ENCODE assay signal across 8 cellular contexts in the genomic region with DNA sequence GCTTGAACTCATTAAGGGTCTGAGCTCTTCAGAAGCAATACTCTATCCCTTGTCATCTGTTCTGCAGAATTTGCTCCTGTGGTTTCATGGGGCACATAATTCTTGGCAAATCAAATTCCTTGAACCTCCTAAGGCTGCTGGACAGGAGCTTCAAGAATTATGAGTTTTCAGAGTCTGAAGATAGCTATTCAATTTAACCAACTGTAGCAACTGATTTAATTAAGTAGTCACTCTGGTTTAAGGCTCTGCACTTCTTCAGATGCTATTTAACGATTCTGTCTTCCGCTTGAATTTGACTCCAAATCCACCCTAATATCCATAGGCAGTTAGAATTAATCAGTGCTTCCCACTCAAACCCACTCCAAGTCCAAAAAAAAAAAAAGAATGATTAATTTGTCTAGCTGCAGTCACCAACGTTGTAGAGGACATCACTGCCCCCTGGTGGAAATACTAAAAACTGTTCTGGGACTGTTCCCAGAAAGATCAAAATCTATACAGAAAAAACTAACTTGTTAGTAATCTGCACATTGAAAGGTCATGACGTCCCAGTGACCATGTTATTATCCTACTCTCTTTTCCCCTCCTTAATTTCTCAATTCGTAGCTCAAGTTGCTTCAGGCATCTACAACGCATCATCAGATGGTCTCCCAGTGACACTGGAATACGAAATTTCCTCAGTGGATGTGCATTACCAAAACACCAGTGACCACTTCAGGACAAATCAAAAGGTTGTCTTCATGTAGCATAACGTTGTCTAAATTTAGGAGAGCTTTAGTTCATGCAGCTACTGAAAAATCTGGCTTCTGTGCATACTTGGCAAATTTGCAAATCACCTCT.
DNase-seq lines count a peak whose midpoint lies in the region; ATAC-seq and TF ChIP-seq lines count a peak whose summit lies in the region.

No MANE protein-coding gene starts in this region.

- CTCF ChIA-PET in IMR-90 (lab: Yijun Ruan, JAX), result interaction anchor here (0.6 to 1.4 kb wide), 5 partner anchors 9 to 945 kb away, joined by 3 to 5 read pairs (median 4); no protein-coding TSS in a partner anchor

- TF ChIP-seq POLR2A in IMR-90 (IDR thresholded peaks at IDR 0.05; ENCODE audit: low read depth, low read length), result no peak

- H3K56ac ChIP-seq in IMR-90 (ENCODE audit: extremely low read depth, insufficient read depth, low read length), result no peak overlapping the region

- H3K4me3 ChIP-seq in IMR-90 (ENCODE audit: insufficient read depth, low read depth, low read length), result no peak overlapping the region
- no peak overlapping the region for H3K4me3 ChIP-seq in SK-N-MC

- H2BK20ac ChIP-seq in IMR-90 (ENCODE audit: low read depth, low read length), result no peak overlapping the region

- H3K36me3 ChIP-seq in IMR-90 (ENCODE audit: control insufficient read depth, insufficient read depth, low read length), result no peaks in the 10 kb centered on the region
- H3K36me3 ChIP-seq in SK-N-MC (ENCODE audit: insufficient read depth, low read length), result no peaks in the 10 kb centered on the region

- H2AK9ac ChIP-seq in IMR-90 (replicated peaks; ENCODE audit: low read depth, low read length, poor library complexity), result no peak overlapping the region

- H3K27ac ChIP-seq in 22Rv1 (no peak overlapping the region), IMR-90 (ENCODE audit: insufficient read depth, low read length) (no peak overlapping the region), SK-N-MC (no peak overlapping the region)

- WGBS in IMR-90 (ENCODE audit: extremely low coverage in 2 of 2, insufficient read length in 1 of 2), 2 experiments, result 20% methylated on average over 1 of the region's 8 CpGs; no CpG with 5 or more reads in 1 of the 2 experiments

- no peak overlapping the region for H3K9ac ChIP-seq in IMR-90 (ENCODE audit: low read depth, low read length)
- no peak overlapping the region for H3K9ac ChIP-seq in SK-N-MC (ENCODE audit: insufficient read length)

- no peaks in the 10 kb centered on the region for H4K20me1 ChIP-seq in IMR-90 (ENCODE audit: insufficient read depth, low read length)

- TF ChIP-seq RAD21 in IMR-90 (IDR thresholded peaks at IDR 0.05; ENCODE audit: low read length), result no peak

- no peak overlapping the region for H3K14ac ChIP-seq in IMR-90 (replicated peaks; ENCODE audit: low read depth, low read length)

- POLR2A ChIA-PET in IMR-90 (lab: Charles Lee; ENCODE audit: unreplicated experiment), result no interaction called here

- TF ChIP-seq CTCF in 22Rv1 (IDR thresholded peaks at IDR 0.05) (peak; percentile 89), IMR-90 (conservative IDR thresholded peaks at IDR 0.05; ENCODE audit: low read depth, low read length) (peak; percentile 52)

- no peaks in the 10 kb centered on the region for H3K4me1 ChIP-seq in IMR-90 (ENCODE audit: control insufficient read depth, insufficient read depth, low read length)

- no peak overlapping the region for H3K4ac ChIP-seq in IMR-90 (ENCODE audit: low read depth, low read length)

- H2AK5ac ChIP-seq in IMR-90 (ENCODE audit: low read depth, low read length), result no peak overlapping the region

- no peaks in the 10 kb centered on the region for H3K9me1 ChIP-seq in IMR-90 (ENCODE audit: insufficient read depth, low read length)

- no peak overlapping the region for H4K8ac ChIP-seq in IMR-90 (ENCODE audit: low read depth in 2 of 2, low read length in 2 of 2)

- H3K23ac ChIP-seq in IMR-90 (ENCODE audit: low read depth, low read length), result no peak overlapping the region

- ATAC-seq in IMR-90 (ENCODE audit: low read depth), result no peak
- peak; percentile 49 for ATAC-seq in esophagus mucosa
- no peak for ATAC-seq in HG03039 (IDR thresholded peaks at IDR 0.05; ENCODE audit: unreplicated experiment)
- ATAC-seq in GM18909 (IDR thresholded peaks at IDR 0.05; ENCODE audit: poor library complexity, unreplicated experiment), result no peak

- DNase-seq in EH (ENCODE audit: low read depth) (peak; percentile 41), IMR-90 (peak; percentile 3), SK-N-MC (ENCODE audit: low read depth, low spot score) (peak; percentile 22), non-pigmented ciliary epithelial cell (ENCODE audit: low read depth) (peak; percentile 6)

- no peak overlapping the region for H4K5ac ChIP-seq in IMR-90 (ENCODE audit: low read depth, low read length)

- H3K27me3 ChIP-seq in IMR-90 (ENCODE audit: control insufficient read depth, insufficient read depth, low read length), result no peaks in the 10 kb centered on the region

- H2BK120ac ChIP-seq in IMR-90 (ENCODE audit: low read depth, low read length), result no peak overlapping the region

- no peaks in the 10 kb centered on the region for H3K79me1 ChIP-seq in IMR-90 (ENCODE audit: low read depth in 1 of 2, low read length in 2 of 2)

- no peak overlapping the region for H2BK5ac ChIP-seq in IMR-90 (ENCODE audit: low read depth, low read length, poor library complexity, severe bottlenecking)

- dilution Hi-C loops in IMR-90 (cut with HindIII; ENCODE audit: low sequenced_read_pairs, unreplicated experiment), result no loop called here

- BruUV-seq in IMR-90 (replicated peaks; lab: Mats Ljungman, UMichigan), result no TSS peak

- in situ Hi-C loops in IMR-90 (cut with MboI; ENCODE audit: low sequenced_read_pairs), result loop anchor here (10.0 kb wide), 1 partner anchor 948 kb away; no protein-coding TSS in a partner anchor

- no peak overlapping the region for H2AFZ ChIP-seq in IMR-90 (replicated peaks; ENCODE audit: low read length, poor library complexity)

- no peak overlapping the region for H3K4me2 ChIP-seq in IMR-90 (ENCODE audit: low read depth, low read length)

- no peak overlapping the region for H4K91ac ChIP-seq in IMR-90 (ENCODE audit: insufficient read depth, low read depth, low read length)

- no peak overlapping the region for H3K18ac ChIP-seq in IMR-90 (ENCODE audit: low read depth, low read length)

- peaks cover 4% of the 10 kb centered on the region; the same call in 1 of the 2 replicates for H3K9me3 ChIP-seq in IMR-90 (ENCODE audit: control insufficient read depth, insufficient read depth, low read length)
- no peaks in the 10 kb centered on the region for H3K9me3 ChIP-seq in SK-N-MC (ENCODE audit: low read depth, low read length)

- H2BK15ac ChIP-seq in IMR-90 (ENCODE audit: low read depth, low read length), result no peak overlapping the region

- intact Hi-C loops in IMR-90 (cut with micrococcal nuclease), result loop anchor here (2.0 to 10.0 kb wide), 2 partner anchors 62 to 944 kb away; no protein-coding TSS in a partner anchor

TF ChIP-seq in IMR-90, 13 proteins besides CTCF, POLR2A, EP300 and RAD21:
- TF ChIP-seq SMC3 (IDR thresholded peaks at IDR 0.05; ENCODE audit: low read depth, low read length) (peak; percentile 21; the same call in 1 of the 2 replicates), NFE2L2 (IDR thresholded peaks at IDR 0.05; ENCODE audit: low read depth, low read length) (no peak)
